In genomic region chr11:47552581-47553416, GRCh38 we compare ENCODE assay signal across 8 cellular contexts. TPM values are rescaled to one million over a fixed set of nuclear protein-coding genes. Genes with fewer than 3 reads are reported as not detected.
DNase-seq lines count a peak whose midpoint lies in the region; ATAC-seq and TF ChIP-seq lines count a peak whose summit lies in the region.

Gene CELF1 (minus strand): TSS chr11:47553132. CDS start chr11:47499523, 53,609 bp downstream.

- no peaks in the 10 kb centered on the region for H3K9me3 ChIP-seq in WERI-Rb-1 (ENCODE audit: severe bottlenecking)
- H3K9me3 ChIP-seq in breast epithelium = no peaks in the 10 kb centered on the region
- H3K9me3 ChIP-seq in smooth muscle cell (replicated peaks; ENCODE audit: low read depth) = no peaks in the 10 kb centered on the region

- peak within 1 kb of the TSS; percentile 100 for H2AFZ ChIP-seq in smooth muscle cell (ENCODE audit: low read depth)

- peak; percentile 85 for TF ChIP-seq CTCF in WERI-Rb-1 (IDR thresholded peaks at IDR 0.05; ENCODE audit: low read depth, low read length)
- peak in 2 of 3 donors; percentile 56 to 90 for TF ChIP-seq CTCF in breast epithelium (IDR thresholded peaks at IDR 0.05)
- TF ChIP-seq CTCF in smooth muscle cell (IDR thresholded peaks at IDR 0.05; ENCODE audit: borderline replicate concordance, insufficient read depth, poor library complexity, severe bottlenecking) = peak; percentile 80

- 1% methylated on average over 51 of the region's 88 CpGs for WGBS in smooth muscle cell (ENCODE audit: low lambda C conversion rate)

- H3F3A ChIP-seq in smooth muscle cell (ENCODE audit: low read depth) = no peaks in the 10 kb centered on the region

- peak within 1 kb of the TSS; percentile 86 for H3K27ac ChIP-seq in WERI-Rb-1
- H3K27ac ChIP-seq in breast epithelium = peak within 1 kb of the TSS; percentile 94
- H3K27ac ChIP-seq in smooth muscle cell (ENCODE audit: low read depth) = peak within 1 kb of the TSS; percentile 87

- H3K79me2 ChIP-seq in smooth muscle cell (ENCODE audit: low read depth) = peaks cover 51% of the 10 kb centered on the region

- no peaks in the 10 kb centered on the region for H3K4me1 ChIP-seq in breast epithelium
- peaks cover 21% of the 10 kb centered on the region for H3K4me1 ChIP-seq in smooth muscle cell (ENCODE audit: low read depth)

- peak; percentile 95 for DNase-seq in AG08396 (ENCODE audit: low spot score)
- DNase-seq in NCI-H2196 treated with DMSO at 0.1 percent for 48 hours (lab: John Stamatoyannopoulos, UW; ENCODE audit: unreplicated experiment) = peak; percentile 87
- DNase-seq in WERI-Rb-1 = peak; percentile 92
- DNase-seq in breast epithelium (ENCODE audit: low spot score in 2 of 2) = peak; percentile 85 to 90
- peak; percentile 91 for DNase-seq in iPS-NIHi11 (ENCODE audit: low spot score)
- peak; percentile 75 for DNase-seq in smooth muscle cell (lab: John Stamatoyannopoulos, UW; ENCODE audit: unreplicated experiment)

- no peak for TF ChIP-seq POLR2A in breast epithelium (IDR thresholded peaks at IDR 0.05)

- H3K4me3 ChIP-seq in WERI-Rb-1 (ENCODE audit: low read depth, low read length) = peak within 1 kb of the TSS; percentile 98
- peak within 1 kb of the TSS; percentile 84 to 98 (median 85) for H3K4me3 ChIP-seq in breast epithelium
- H3K4me3 ChIP-seq in smooth muscle cell = peak within 1 kb of the TSS; percentile 99

- peak within 1 kb of the TSS; percentile 93 for H3K9ac ChIP-seq in smooth muscle cell (ENCODE audit: low read depth)

- H3K36me3 ChIP-seq in WERI-Rb-1 = peaks cover 24% of the 10 kb centered on the region
- no peaks in the 10 kb centered on the region for H3K36me3 ChIP-seq in breast epithelium
- H3K36me3 ChIP-seq in smooth muscle cell (ENCODE audit: low read depth) = no peaks in the 10 kb centered on the region

- peaks cover 47% of the 10 kb centered on the region for H4K20me1 ChIP-seq in smooth muscle cell (ENCODE audit: low read depth)

- intact Hi-C loops in breast epithelium (cut with DNase I; ENCODE audit: low total_unique reads) = no loop called here

- H3K4me2 ChIP-seq in smooth muscle cell = peak within 1 kb of the TSS; percentile 99

- no peaks in the 10 kb centered on the region for H3K27me3 ChIP-seq in WERI-Rb-1 (ENCODE audit: insufficient read depth, low read depth, severe bottlenecking)
- H3K27me3 ChIP-seq in breast epithelium = no peaks in the 10 kb centered on the region
- no peaks in the 10 kb centered on the region for H3K27me3 ChIP-seq in smooth muscle cell (ENCODE audit: low read depth)

- ATAC-seq in GM18907 (IDR thresholded peaks at IDR 0.05; ENCODE audit: unreplicated experiment) (peak; percentile 91), HG03139 (IDR thresholded peaks at IDR 0.05; ENCODE audit: unreplicated experiment) (peak; percentile 90)

RNA-seq across cellular contexts. Expression of gene CELF1, which starts in this region (rescaled TPM):
- total RNA-seq in breast epithelium (100 to 1,000 TPM in 2 of 3 donors, 10 to 100 TPM in 1; 94.1 to 117 (median 114) TPM), smooth muscle cell (64.8 and 78.2 TPM in 2 replicates)
- polyA plus RNA-seq in smooth muscle cell = 42.5 and 49.4 TPM in 2 replicates

Comparison
In these comparisons a context has a peak if more than half of its experiments do, and no peak if none do; other contexts are left out.
1. Peak in every context shown above with its lines: DNase-seq, ATAC-seq, H3K4me3 ChIP-seq and H3K27ac ChIP-seq.